In the genomic region with DNA sequence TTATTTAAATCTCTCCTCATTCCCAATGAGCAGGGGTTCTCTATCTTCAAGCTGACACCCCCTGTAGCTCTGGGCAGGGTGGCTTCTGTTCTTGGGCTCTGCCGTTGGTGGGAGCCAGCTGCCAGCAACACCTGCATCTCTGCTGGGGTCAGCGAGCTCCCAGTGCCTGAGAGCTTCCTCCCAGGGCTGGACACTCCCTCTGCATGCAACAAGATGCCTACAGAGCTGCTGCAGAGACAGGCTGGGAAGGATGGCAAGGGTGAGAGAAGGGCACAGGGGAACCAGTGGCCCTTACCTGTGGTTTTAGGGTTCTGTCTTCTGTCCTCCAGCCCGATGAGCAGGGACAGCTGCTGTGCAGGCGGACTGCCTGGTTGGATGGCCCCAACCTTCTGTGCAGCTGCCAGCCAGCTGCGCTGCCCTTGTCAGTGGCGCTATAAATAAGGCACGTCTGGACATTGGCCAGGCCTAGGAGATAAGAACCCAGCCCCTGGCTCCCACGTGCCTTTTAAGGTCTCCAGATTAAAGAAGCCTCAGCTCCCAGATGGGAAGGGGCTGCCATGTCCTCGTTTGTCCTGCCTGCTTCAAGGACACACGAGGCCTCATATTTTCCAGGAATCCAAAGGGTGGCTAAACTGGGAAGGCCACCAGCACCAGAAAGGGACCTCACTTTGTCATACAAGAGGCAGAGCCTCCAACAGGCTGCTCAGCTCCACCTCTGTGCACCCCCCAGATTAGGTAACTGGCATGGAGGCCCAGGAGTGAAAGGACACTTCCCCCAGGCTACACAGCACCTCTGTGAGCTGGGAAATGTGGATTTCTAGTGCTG, we compare ENCODE assay signal across 9 cellular contexts. TPM values are rescaled to one million over a fixed set of nuclear protein-coding genes. Genes with fewer than 3 reads are reported as not detected.
A peak's percentile ranks its signal among the peaks of the same experiment; 100 is the strongest.
DNase-seq lines count a peak whose midpoint lies in the region; ATAC-seq, FAIRE-seq and TF ChIP-seq lines count a peak whose summit lies in the region.
"Had no signal": no experiment of that assay in that cellular context is flagged by ENCODE, and none has a peak within 500 bp of the region (broad histone marks: within the 10 kb centered on the region; RNA-seq: fewer than 3 reads in every experiment).

No MANE protein-coding gene starts in this region.

- ATAC-seq in HepG2 (peak; percentile 84), upper lobe of left lung (ENCODE audit: low FRiP score in 2 of 2) (peak; percentile 36 to 60), GM18868 (IDR thresholded peaks at IDR 0.05; ENCODE audit: unreplicated experiment) (no peak), HG02884 (IDR thresholded peaks at IDR 0.05; ENCODE audit: unreplicated experiment) (no peak), GM19035 (IDR thresholded peaks at IDR 0.05; ENCODE audit: unreplicated experiment) (no peak)

- FAIRE-seq in HepG2 (lab: Jason Lieb, UNC): no peak

- H3K9me3 ChIP-seq in adrenal gland (replicated peaks in 1 of 3) (no peaks in the 10 kb centered on the region), HepG2 (ENCODE audit: low read length) (no peaks in the 10 kb centered on the region), upper lobe of left lung (no peaks in the 10 kb centered on the region)

- H3K27me3 ChIP-seq in adrenal gland (no peaks in the 10 kb centered on the region), HepG2 (ENCODE audit: control insufficient read depth in 1 of 2, insufficient read depth in 2 of 2, low read length in 2 of 2) (peaks cover 1 to 11% of the 10 kb centered on the region in 2 experiments; a peak in 2 of 5 replicates), upper lobe of left lung (no peaks in the 10 kb centered on the region)

- no peak overlapping the region for H2AFZ ChIP-seq in HepG2 (ENCODE audit: low read length)

- no peaks in the 10 kb centered on the region for H3K79me2 ChIP-seq in HepG2 (ENCODE audit: insufficient read depth, low read length)

- TF ChIP-seq CTCF in adrenal gland (IDR thresholded peaks at IDR 0.05): no peak
- no peak for TF ChIP-seq CTCF in HepG2 (CRISPR knock-in tag; IDR thresholded peaks at IDR 0.05)
- no peak for TF ChIP-seq CTCF in upper lobe of left lung (IDR thresholded peaks at IDR 0.05)

- no peaks in the 10 kb centered on the region for H4K20me1 ChIP-seq in HepG2 (ENCODE audit: insufficient read depth, low read length)

- in situ Hi-C loops in HepG2 (cut with HindIII; ENCODE audit: extremely low pct_ligation_motif_present, low pct_unique_long_range_greater_than_20kb): no loop called here

- DNase-seq in DMS153 (lab: John Stamatoyannopoulos, UW) (peak; percentile 18), DMS153 treated with DMSO at 0.1 percent for 48 hours (lab: John Stamatoyannopoulos, UW; ENCODE audit: unreplicated experiment) (no peak), adrenal gland (peak; percentile 85 to 96 (median 93)), HepG2 (ENCODE audit: low spot score) (no peak), upper lobe of left lung (peak in 1 of 2 donors; percentile 42)

- TF ChIP-seq EP300 in HepG2 (IDR thresholded peaks at IDR 0.05; ENCODE audit: low read depth in 2 of 2, low read length in 2 of 2) (no peak), HepG2 (CRISPR knock-in tag; IDR thresholded peaks at IDR 0.05; ENCODE audit: borderline replicate concordance) (no peak), upper lobe of left lung (IDR thresholded peaks at IDR 0.05) (no peak)

- TF ChIP-seq POLR2A in adrenal gland (IDR thresholded peaks at IDR 0.05) (peak; percentile 45 to 96), HepG2 (IDR thresholded peaks at IDR 0.05; ENCODE audit: insufficient read depth in 1 of 2, low read depth in 2 of 2, low read length in 2 of 2) (no peak), upper lobe of left lung (IDR thresholded peaks at IDR 0.05) (no peak)

- no TSS peak for BruUV-seq in HepG2 (replicated peaks; lab: Mats Ljungman, UMichigan)

- H3K4me3 ChIP-seq in adrenal gland (peak overlapping the region; percentile 16 to 60 (median 46)), HepG2 (replicated peaks in 1 of 3; ENCODE audit: insufficient read depth in 1 of 3, low read depth in 2 of 3, low read length in 3 of 3) (no peak overlapping the region), upper lobe of left lung (no peak overlapping the region)

- intact Hi-C loops in adrenal gland (cut with DNase I) (no loop called here), HepG2 (cut with micrococcal nuclease; ENCODE audit: unreplicated experiment) (no loop called here)

- TF ChIP-seq RAD21 in HepG2 (CRISPR knock-in tag; IDR thresholded peaks at IDR 0.05): no peak

- H3K4me2 ChIP-seq in HepG2 (ENCODE audit: low read depth, low read length): peak overlapping the region; percentile 30; the same call in 1 of the 2 replicates

- H3K36me3 ChIP-seq in adrenal gland (replicated peaks in 1 of 2) (no peaks in the 10 kb centered on the region), HepG2 (replicated peaks in 1 of 2; ENCODE audit: control insufficient read depth in 1 of 2, insufficient read depth in 2 of 2, low read length in 2 of 2) (no peaks in the 10 kb centered on the region), upper lobe of left lung (no peaks in the 10 kb centered on the region)

- WGBS in adrenal gland, 4 donors: 4 to 27% (median 16%) methylated on average over 2 to 10 of the region's 10 CpGs
- 14% methylated on average over 10 of the region's 10 CpGs for WGBS in HepG2 (ENCODE audit: low lambda C conversion rate)
- 41 to 42% methylated on average over 8 to 9 of the region's 10 CpGs for WGBS in upper lobe of left lung, 2 donors

- H3K4me1 ChIP-seq in adrenal gland (replicated peaks in 1 of 2) (peaks cover 12 to 28% of the 10 kb centered on the region in 2 donors), HepG2 (ENCODE audit: insufficient read depth, low read length) (peaks cover 16% of the 10 kb centered on the region), upper lobe of left lung (peaks cover 0 to 6% (median 0%) of the 10 kb centered on the region in 4 donors)

- CTCF ChIA-PET in HepG2 (lab: Yijun Ruan, JAX; ENCODE audit: low intra/inter-chr PET ratio, low total read pairs): no interaction called here

- no peak overlapping the region for H3K9ac ChIP-seq in HepG2 (ENCODE audit: insufficient read depth, low read depth, low read length)

- H3K27ac ChIP-seq in adrenal gland (peak overlapping the region; percentile 46 to 91 (median 79)), HepG2 (ENCODE audit: extremely low read length, insufficient read depth, low read length) (no peak overlapping the region), upper lobe of left lung (peak overlapping the region in 2 of 4 donors; percentile 33 to 68)
- H3K27ac ChIP-seq: 22Rv1 had no signal

- POLR2A ChIA-PET in HepG2 (lab: Yijun Ruan, JAX): no interaction called here

TF ChIP-seq in HepG2, 621 proteins besides CTCF, POLR2A, EP300 and RAD21 (continues in another document):
- TF ChIP-seq, protein P1, sequence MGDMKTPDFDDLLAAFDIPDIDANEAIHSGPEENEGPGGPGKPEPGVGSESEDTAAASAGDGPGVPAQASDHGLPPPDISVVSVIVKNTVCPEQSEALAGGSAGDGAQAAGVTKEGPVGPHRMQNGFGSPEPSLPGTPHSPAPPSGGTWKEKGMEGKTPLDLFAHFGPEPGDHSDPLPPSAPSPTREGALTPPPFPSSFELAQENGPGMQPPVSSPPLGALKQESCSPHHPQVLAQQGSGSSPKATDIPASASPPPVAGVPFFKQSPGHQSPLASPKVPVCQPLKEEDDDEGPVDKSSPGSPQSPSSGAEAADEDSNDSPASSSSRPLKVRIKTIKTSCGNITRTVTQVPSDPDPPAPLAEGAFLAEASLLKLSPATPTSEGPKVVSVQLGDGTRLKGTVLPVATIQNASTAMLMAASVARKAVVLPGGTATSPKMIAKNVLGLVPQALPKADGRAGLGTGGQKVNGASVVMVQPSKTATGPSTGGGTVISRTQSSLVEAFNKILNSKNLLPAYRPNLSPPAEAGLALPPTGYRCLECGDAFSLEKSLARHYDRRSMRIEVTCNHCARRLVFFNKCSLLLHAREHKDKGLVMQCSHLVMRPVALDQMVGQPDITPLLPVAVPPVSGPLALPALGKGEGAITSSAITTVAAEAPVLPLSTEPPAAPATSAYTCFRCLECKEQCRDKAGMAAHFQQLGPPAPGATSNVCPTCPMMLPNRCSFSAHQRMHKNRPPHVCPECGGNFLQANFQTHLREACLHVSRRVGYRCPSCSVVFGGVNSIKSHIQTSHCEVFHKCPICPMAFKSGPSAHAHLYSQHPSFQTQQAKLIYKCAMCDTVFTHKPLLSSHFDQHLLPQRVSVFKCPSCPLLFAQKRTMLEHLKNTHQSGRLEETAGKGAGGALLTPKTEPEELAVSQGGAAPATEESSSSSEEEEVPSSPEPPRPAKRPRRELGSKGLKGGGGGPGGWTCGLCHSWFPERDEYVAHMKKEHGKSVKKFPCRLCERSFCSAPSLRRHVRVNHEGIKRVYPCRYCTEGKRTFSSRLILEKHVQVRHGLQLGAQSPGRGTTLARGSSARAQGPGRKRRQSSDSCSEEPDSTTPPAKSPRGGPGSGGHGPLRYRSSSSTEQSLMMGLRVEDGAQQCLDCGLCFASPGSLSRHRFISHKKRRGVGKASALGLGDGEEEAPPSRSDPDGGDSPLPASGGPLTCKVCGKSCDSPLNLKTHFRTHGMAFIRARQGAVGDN (CRISPR knock-in tag; IDR thresholded peaks at IDR 0.05): peak; percentile 27; the same call in 1 of the 2 replicates

RNA-seq across cellular contexts. Expression of a gene that starts 39.5 kb away (rescaled TPM):
- total RNA-seq in adrenal gland (100 to 1,000 TPM in 6 of 8 donors, 10 to 100 TPM in 2; 41.2 to 213 (median 138) TPM), HepG2 (2016; rRNA removed; fragmentation: Illumina TruSeq; extraction: Trizol) (1.9 and 2.3 TPM in 2 replicates), upper lobe of left lung (10 to 100 TPM in 2 of 6 donors, 1 to 10 TPM in 4; 2.4 to 15.0 (median 7.2) TPM)
- polyA plus RNA-seq in adrenal gland (10 to 100 TPM; 43.8 to 54.9 (median 50.8) TPM), HepG2 (2011; rRNA removed) (44.2 and 74.8 TPM in 2 replicates)
- 1.4 and 1.6 TPM in 2 replicates for total RNA-seq in HepG2 (2016; cell fraction: cytosol; rRNA removed; fragmentation: Illumina TruSeq; extraction: Trizol; ENCODE audit: low read depth)
- 1.9 and 2.3 TPM in 2 replicates for total RNA-seq in HepG2 (2016; cell fraction: insoluble cytoplasmic fraction; rRNA removed; fragmentation: Illumina TruSeq; extraction: Trizol)
- 1.4 and 1.7 TPM in 2 replicates for total RNA-seq in HepG2 (2016; cell fraction: membrane; rRNA removed; fragmentation: Illumina TruSeq; extraction: Trizol)
- 0.53 and 0.87 TPM in 2 replicates for total RNA-seq in HepG2 (2016; cell fraction: nucleus; rRNA removed; fragmentation: Illumina TruSeq; extraction: Trizol)
- polyA plus RNA-seq in HepG2 (2011; cell fraction: cytosol; rRNA removed): 51.8 and 84.3 TPM in 2 replicates
- polyA plus RNA-seq in HepG2 (2011; cell fraction: nucleus; rRNA removed): 19.1 and 28.9 TPM in 2 replicates
- polyA plus RNA-seq in HepG2 (2012): 51.1 and 56.1 TPM in 2 replicates
- polyA plus RNA-seq in HepG2 (2016; cell fraction: cytosol; fragmentation: Illumina TruSeq; extraction: Trizol; ENCODE audit: low read depth): 1.8 and 2.5 TPM in 2 replicates
- polyA plus RNA-seq in HepG2 (2016; cell fraction: insoluble cytoplasmic fraction; fragmentation: Illumina TruSeq; extraction: Trizol; ENCODE audit: low read depth): 3.4 and 3.5 TPM in 2 replicates
- polyA plus RNA-seq in HepG2 (2016; cell fraction: membrane; fragmentation: Illumina TruSeq; extraction: Trizol; ENCODE audit: low read depth): 1.9 and 2.2 TPM in 2 replicates
- 1.0 and 1.6 TPM in 2 replicates for polyA plus RNA-seq in HepG2 (2016; cell fraction: nucleus; fragmentation: Illumina TruSeq; extraction: Trizol; ENCODE audit: insufficient read depth, low read depth)
- polyA minus RNA-seq in HepG2 (2011; rRNA and poly(A)+ RNA removed; ENCODE audit: low replicate concordance): 56.1 and 100.0 TPM in 2 replicates
- polyA minus RNA-seq in HepG2 (2011; cell fraction: cytosol; rRNA and poly(A)+ RNA removed): 18.5 and 23.7 TPM in 2 replicates
- 28.0 and 37.5 TPM in 2 replicates for polyA minus RNA-seq in HepG2 (2011; cell fraction: nucleus; rRNA and poly(A)+ RNA removed)

Comparison
In these comparisons a context has a peak if more than half of its experiments do, and no peak if none do; other contexts are left out.
1. DNase-seq: peak in DMS153 (single experiment) and adrenal gland (7 of 7); none in DMS153 treated with DMSO at 0.1 percent for 48 hours (single experiment) and HepG2 (single experiment).
2. H3K4me3 ChIP-seq: peak in adrenal gland (4 of 4); none in HepG2 (0 of 3) and upper lobe of left lung (0 of 4).
3. POLR2A ChIP-seq: peak in adrenal gland (2 of 2); none in HepG2 (0 of 2) and upper lobe of left lung (0 of 4).
4. ATAC-seq: peak in HepG2 (single experiment) and upper lobe of left lung (2 of 2); none in GM18868 (single experiment), HG02884 (single experiment) and GM19035 (single experiment).